Comparison of ENCODE assay signal across 16 cellular contexts in genomic region chr19:53832861-53833260, GRCh38. TPM values are rescaled to one million over a fixed set of nuclear protein-coding genes. Genes with fewer than 3 reads are reported as not detected.
DNase-seq lines count a peak whose midpoint lies in the region; ATAC-seq, FAIRE-seq and TF ChIP-seq lines count a peak whose summit lies in the region.
"Not testable (repeated sequence)": the region's sequence is repeated elsewhere in the genome, so short reads cannot be mapped to it uniquely, and the experiment has no call there.
"Had no signal": no experiment of that assay in that cellular context is flagged by ENCODE, and none has a peak within 500 bp of the region (broad histone marks: within the 10 kb centered on the region; RNA-seq: fewer than 3 reads in every experiment).

No MANE protein-coding gene starts in this region.

- not testable (repeated sequence) for H2AFZ ChIP-seq in GM23338; neural progenitor cell (replicated peaks)

- H3K4me3 Mint-ChIP-seq in GM23338 (peak overlapping the region; percentile 84), endothelial cell (ENCODE audit: unreplicated experiment) (peak overlapping the region; percentile 9)
- H3K4me3 Mint-ChIP-seq in neural progenitor cell = not testable (repeated sequence)

- H3K27me3 Mint-ChIP-seq in GM23338 (ENCODE audit: insufficient read depth, low read depth, poor library complexity) (peaks cover 24% of the 10 kb centered on the region), neural progenitor cell (ENCODE audit: insufficient read depth, low read depth) (peaks cover 12% of the 10 kb centered on the region)
- H3K27me3 Mint-ChIP-seq in endothelial cell (ENCODE audit: unreplicated experiment) = not testable (repeated sequence)

- not testable (repeated sequence) for H3K9me3 Mint-ChIP-seq in GM23338; endothelial cell (ENCODE audit: unreplicated experiment); neural progenitor cell

- under 1% methylated on average over 13 of the region's 13 CpGs for WGBS in HUES64

- H3K4me1 Mint-ChIP-seq in GM23338 (peaks cover 64% of the 10 kb centered on the region), endothelial cell (ENCODE audit: unreplicated experiment) (peaks cover 24% of the 10 kb centered on the region), neural progenitor cell (peaks cover 12% of the 10 kb centered on the region)

- not testable (repeated sequence) for FAIRE-seq in kidney (lab: Jason Lieb, UNC)

- DNase-seq in GM23338 (ENCODE audit: low spot score); endothelial cell (ENCODE audit: low spot score): not testable (repeated sequence)
- DNase-seq in WERI-Rb-1 = peak; percentile 58
- peak; percentile 6 for DNase-seq in kidney
- peak; percentile 40 for DNase-seq in neural progenitor cell (ENCODE audit: low spot score)

- H3K79me2 ChIP-seq in GM23338 (replicated peaks; ENCODE audit: insufficient read depth) = peaks cover 47% of the 10 kb centered on the region
- H3K79me2 ChIP-seq in neural progenitor cell (ENCODE audit: low read depth) = not testable (repeated sequence)

- peaks cover 33% of the 10 kb centered on the region for H3K36me3 Mint-ChIP-seq in GM23338 (ENCODE audit: low read depth)
- H3K36me3 Mint-ChIP-seq in endothelial cell (ENCODE audit: low read depth, unreplicated experiment); neural progenitor cell: not testable (repeated sequence)

- H3K27ac Mint-ChIP-seq in GM23338 (peak overlapping the region; percentile 83), endothelial cell (ENCODE audit: unreplicated experiment) (peak overlapping the region; percentile 44)
- H3K27ac Mint-ChIP-seq in neural progenitor cell = not testable (repeated sequence)

- not testable (repeated sequence) for TF ChIP-seq CTCF in GM23338 (conservative IDR thresholded peaks at IDR 0.05; ENCODE audit: low read depth in 2 of 2); WERI-Rb-1 (IDR thresholded peaks at IDR 0.05; ENCODE audit: low read depth, low read length); endothelial cell (IDR thresholded peaks at IDR 0.05; ENCODE audit: unreplicated experiment); kidney (IDR thresholded peaks at IDR 0.05; ENCODE audit: borderline replicate concordance, extremely low read depth, insufficient read depth); neural progenitor cell (IDR thresholded peaks at IDR 0.05)

- peak overlapping the region in 2 of 10 experiments; percentile 56; a peak in 4 of 20 replicates for H3K4me3 ChIP-seq in BLaER1 treated with 17β-estradiol and CSF1 and Interleukin-3, amounts not matched to agents 10 nM and 100 nM
- H3K4me3 ChIP-seq in GM23338 (peak overlapping the region; percentile 98), HUES64 (ENCODE audit: low read length) (peak overlapping the region; percentile 69), iPS-15b (ENCODE audit: low read depth, low read length) (peak overlapping the region; percentile 83)
- not testable (repeated sequence) for H3K4me3 ChIP-seq in WERI-Rb-1 (ENCODE audit: low read depth, low read length); kidney (ENCODE audit: low read length in 2 of 2); neural progenitor cell

- H3K36me3 ChIP-seq in BLaER1 treated with 17β-estradiol and CSF1 and Interleukin-3, amounts not matched to agents 10 nM and 100 nM; HUES64 (ENCODE audit: insufficient read depth, low read length); WERI-Rb-1; kidney (ENCODE audit: control insufficient read depth in 1 of 2, insufficient read depth in 2 of 2, low read length in 2 of 2); neural progenitor cell: not testable (repeated sequence)
- peaks cover 19% of the 10 kb centered on the region; the same call in 1 of the 2 replicates for H3K36me3 ChIP-seq in GM23338 (ENCODE audit: insufficient read depth)
- H3K36me3 ChIP-seq in iPS-15b (ENCODE audit: control insufficient read depth, insufficient read depth, low read length) = peaks cover 13% of the 10 kb centered on the region

- H3F3A ChIP-seq in GM23338 (replicated peaks; ENCODE audit: low read depth) = peaks cover 39% of the 10 kb centered on the region
- H3F3A ChIP-seq in neural progenitor cell (ENCODE audit: low read depth) = not testable (repeated sequence)

- ATAC-seq in GM23338 = not testable (repeated sequence)

- not testable (repeated sequence) for H4K20me1 ChIP-seq in BLaER1 treated with 17β-estradiol and CSF1 and Interleukin-3, amounts not matched to agents 10 nM and 100 nM; GM23338 (replicated peaks; ENCODE audit: insufficient read depth); neural progenitor cell (ENCODE audit: low read depth)

- peaks cover 0 to 30% (median 15%) of the 10 kb centered on the region in 11 experiments; a peak in 15 of 22 replicates for H3K27me3 ChIP-seq in BLaER1 treated with 17β-estradiol and CSF1 and Interleukin-3, amounts not matched to agents 10 nM and 100 nM
- H3K27me3 ChIP-seq in GM23338 (ENCODE audit: insufficient read depth); HUES64 (ENCODE audit: insufficient read depth, low read length); WERI-Rb-1 (ENCODE audit: insufficient read depth, low read depth, severe bottlenecking); iPS-15b (ENCODE audit: control insufficient read depth, insufficient read depth, low read length): not testable (repeated sequence)
- peaks cover 46% of the 10 kb centered on the region for H3K27me3 ChIP-seq in neural progenitor cell

- peak overlapping the region in 7 of 11 experiments; percentile 22 to 73 (median 60); a peak in 12 of 22 replicates for H3K27ac ChIP-seq in BLaER1 treated with 17β-estradiol and CSF1 and Interleukin-3, amounts not matched to agents 10 nM and 100 nM
- H3K27ac ChIP-seq in GM23338 (ENCODE audit: low read depth) (peak overlapping the region; percentile 100), HUES64 (ENCODE audit: low read depth, low read length) (peak overlapping the region; percentile 84; the same call in 1 of the 2 replicates)
- H3K27ac ChIP-seq in WERI-Rb-1; kidney (ENCODE audit: low read depth in 2 of 2, low read length in 2 of 2); neural progenitor cell: not testable (repeated sequence)

- H3K9me2 ChIP-seq in GM23338 (ENCODE audit: insufficient read depth) = not testable (repeated sequence)

- peaks cover 23 to 54% (median 45%) of the 10 kb centered on the region in 10 experiments for H3K4me1 ChIP-seq in BLaER1 treated with 17β-estradiol and CSF1 and Interleukin-3, amounts not matched to agents 10 nM and 100 nM
- H3K4me1 ChIP-seq in GM23338 (ENCODE audit: insufficient read depth) (peaks cover 16% of the 10 kb centered on the region), HUES64 (ENCODE audit: insufficient read depth, low read length) (peaks cover 15% of the 10 kb centered on the region), neural progenitor cell (peaks cover 10% of the 10 kb centered on the region)
- H3K4me1 ChIP-seq in iPS-15b (ENCODE audit: control insufficient read depth, insufficient read depth, low read length); kidney (ENCODE audit: control insufficient read depth in 1 of 2, insufficient read depth in 1 of 2, low read depth in 1 of 2, low read length in 2 of 2): not testable (repeated sequence)

- intact Hi-C loops in kidney (cut with DNase I) = not testable (repeated sequence)

- not testable (repeated sequence) for H3K9me3 ChIP-seq in BLaER1 treated with 17β-estradiol and CSF1 and Interleukin-3, amounts not matched to agents 10 nM and 100 nM (replicated peaks in 1 of 11); HUES64 (ENCODE audit: insufficient read depth, low read depth, low read length); WERI-Rb-1 (ENCODE audit: severe bottlenecking); iPS-15b (ENCODE audit: control insufficient read depth, insufficient read depth, low read length); kidney (ENCODE audit: control insufficient read depth in 1 of 2, low read length in 2 of 2); neural progenitor cell (ENCODE audit: low read depth)

- peak overlapping the region in 7 of 11 experiments; percentile 50 to 72 (median 65); a peak in 14 of 22 replicates for H3K4me2 ChIP-seq in BLaER1 treated with 17β-estradiol and CSF1 and Interleukin-3, amounts not matched to agents 10 nM and 100 nM
- peak overlapping the region; percentile 99 for H3K4me2 ChIP-seq in GM23338
- H3K4me2 ChIP-seq in neural progenitor cell = peak overlapping the region; percentile 69

- peak overlapping the region in 3 of 11 experiments; percentile 46 to 71 (median 59); a peak in 5 of 22 replicates for H3K9ac ChIP-seq in BLaER1 treated with 17β-estradiol and CSF1 and Interleukin-3, amounts not matched to agents 10 nM and 100 nM
- peak overlapping the region; percentile 83 for H3K9ac ChIP-seq in HUES64 (ENCODE audit: low read depth, low read length)
- peak overlapping the region; percentile 98 for H3K9ac ChIP-seq in iPS-15b (ENCODE audit: low read depth, low read length)
- not testable (repeated sequence) for H3K9ac ChIP-seq in kidney (ENCODE audit: low read length in 2 of 2); neural progenitor cell

RNA-seq across cellular contexts. Expression of gene NLRP12, which starts 8.7 kb away (rescaled TPM):
- total RNA-seq in GM23338 (2014; rRNA removed; shearing (Covaris generic)) = 7.5 and 8.4 TPM in 2 replicates
- polyA plus RNA-seq in GM23338 (2016; fragmentation: Nextera tagmentation; extraction: Ambion mirVana) (1.9 and 2.6 TPM in 2 replicates), kidney (ENCODE audit: insufficient read depth, low read depth, low replicate concordance) (not detected)
- polyA plus RNA-seq in HUES64 (2013, experiment 1 of 2) = 1.8 TPM
- 1.9 TPM for polyA plus RNA-seq in HUES64 (2013, experiment 2 of 2)
- total RNA-seq in endothelial cell (ENCODE audit: unreplicated experiment) (2.1 TPM), kidney (1.1 TPM), neural progenitor cell (ENCODE audit: low replicate concordance) (0.19 TPM in 1 of 2 replicates, not detected in the other)
- total RNA-seq: A673; Calu3; CD4-positive, CD25-positive, alpha-beta regulatory T cell; Daoy; GM23248; HFFc6; HT1080 had no signal
- polyA plus RNA-seq: BJ; CD4-positive, CD25-positive, alpha-beta regulatory T cell; GM23248 had no signal

RNA-seq across cellular contexts. Expression of gene MYADM, which starts 34.8 kb away (rescaled TPM):
- total RNA-seq in GM23338 (2014; rRNA removed; shearing (Covaris generic)) = 40.5 and 57.1 TPM in 2 replicates
- polyA plus RNA-seq in GM23338 (2016; fragmentation: Nextera tagmentation; extraction: Ambion mirVana) (43.6 and 49.9 TPM in 2 replicates), kidney (ENCODE audit: insufficient read depth, low read depth, low replicate concordance) (13.1 TPM)
- polyA plus RNA-seq in HUES64 (2013, experiment 1 of 2) = 40.2 TPM
- polyA plus RNA-seq in HUES64 (2013, experiment 2 of 2) = 49.6 TPM
- total RNA-seq in endothelial cell (ENCODE audit: unreplicated experiment) (123 TPM), kidney (90.3 TPM), neural progenitor cell (ENCODE audit: low replicate concordance) (11.5 and 25.6 TPM in 2 replicates)

RNA-seq across cellular contexts. Expression of gene PRKCG, which starts 49.1 kb away (rescaled TPM):
- total RNA-seq in GM23338 (2014; rRNA removed; shearing (Covaris generic)) = 11.1 and 15.9 TPM in 2 replicates
- polyA plus RNA-seq in GM23338 (2016; fragmentation: Nextera tagmentation; extraction: Ambion mirVana) (14.9 and 15.4 TPM in 2 replicates), kidney (ENCODE audit: insufficient read depth, low read depth, low replicate concordance) (not detected)
- 3.2 TPM for polyA plus RNA-seq in HUES64 (2013, experiment 1 of 2)
- polyA plus RNA-seq in HUES64 (2013, experiment 2 of 2) = 4.6 TPM
- total RNA-seq in endothelial cell (ENCODE audit: unreplicated experiment) (0.92 TPM), kidney (not detected), neural progenitor cell (ENCODE audit: low replicate concordance) (0.51 and 3.3 TPM in 2 replicates)
- total RNA-seq: CD4-positive, CD25-positive, alpha-beta regulatory T cell; Daoy; GM23248; HT1080 had no signal
- polyA plus RNA-seq: BJ; CD4-positive, CD25-positive, alpha-beta regulatory T cell; GM23248 had no signal
